In the genomic region with DNA sequence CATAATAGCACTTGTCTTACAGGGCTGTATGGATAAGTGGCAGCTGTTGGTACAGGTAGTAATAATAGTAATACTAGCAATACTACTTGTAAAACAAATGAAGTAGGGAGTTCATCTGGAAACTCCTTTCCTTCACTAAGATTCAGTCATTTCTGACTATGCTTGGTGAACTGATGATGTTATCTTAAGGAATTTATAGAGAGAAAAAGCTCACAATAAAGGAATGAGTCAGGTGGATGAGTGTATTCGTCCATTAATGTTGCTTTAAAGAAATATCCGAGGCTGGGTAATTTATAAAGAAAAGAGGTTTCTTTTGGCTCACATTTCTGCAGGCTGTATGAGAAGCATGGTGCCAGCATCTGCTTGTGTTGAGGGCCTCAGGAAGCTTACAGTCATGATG, we compare ENCODE assay signal across 18 cellular contexts.
DNase-seq lines count a peak whose midpoint lies in the region; ATAC-seq and TF ChIP-seq lines count a peak whose summit lies in the region.
"Had no signal": no experiment of that assay in that cellular context is flagged by ENCODE, and none has a peak within 500 bp of the region (broad histone marks: within the 10 kb centered on the region; RNA-seq: fewer than 3 reads in every experiment).

No MANE protein-coding gene starts in this region.

- no peaks in the 10 kb centered on the region for H3F3A ChIP-seq in PC-3 (ENCODE audit: low read length, unreplicated experiment)

- WGBS in lower leg skin, 2 donors: 79 to 85% methylated on average over 2 of the region's 2 CpGs

- TF ChIP-seq CTCF in HFFc6 (IDR thresholded peaks at IDR 0.05) (no peak), PC-3 (conservative IDR thresholded peaks at IDR 0.05; ENCODE audit: low read depth, low read length) (no peak), epithelial cell of esophagus (IDR thresholded peaks at IDR 0.05; ENCODE audit: insufficient read depth, low read depth, low read length, missing control alignments) (no peak), glutamatergic neuron (IDR thresholded peaks at IDR 0.05; ENCODE audit: partially characterized antibody, unreplicated experiment) (no peak), lower leg skin (IDR thresholded peaks at IDR 0.05) (no peak)

- H3K4me1 ChIP-seq in PC-3 (ENCODE audit: insufficient read depth, low read length): peaks cover 6% of the 10 kb centered on the region; the same call in 1 of the 2 replicates

- no peak overlapping the region for H2AFZ ChIP-seq in PC-3 (ENCODE audit: low read length)
- H2AFZ ChIP-seq: PC-9 had no signal

- H3K4me1 Mint-ChIP-seq in HFFc6 (ENCODE audit: low read depth) (peaks cover 23% of the 10 kb centered on the region), glutamatergic neuron (ENCODE audit: low read depth, unreplicated experiment) (no peaks in the 10 kb centered on the region)
- H3K4me1 Mint-ChIP-seq: CD14-positive monocyte had no signal

- no peak overlapping the region for H3K4me3 ChIP-seq in PC-3 (ENCODE audit: low read length)
- H3K4me3 ChIP-seq in epithelial cell of esophagus (ENCODE audit: low read length): no peak overlapping the region
- H3K4me3 ChIP-seq in lower leg skin (ENCODE audit: low read depth, poor library complexity, severe bottlenecking): no peak overlapping the region
- H3K4me3 ChIP-seq: PC-9 had no signal

- H3K79me2 ChIP-seq in PC-3 (ENCODE audit: low read length): no peaks in the 10 kb centered on the region

- H3K27me3 ChIP-seq in PC-3 (ENCODE audit: low read length): no peaks in the 10 kb centered on the region

- ATAC-seq in PC-3 (peak; percentile 94), HG03378 (IDR thresholded peaks at IDR 0.05; ENCODE audit: unreplicated experiment) (no peak), GM19351 (IDR thresholded peaks at IDR 0.05; ENCODE audit: unreplicated experiment) (no peak)

- no peaks in the 10 kb centered on the region for H3K9me2 ChIP-seq in PC-3 (replicated peaks; ENCODE audit: low read length)

- POLR2A ChIA-PET in PC-3 (lab: Charles Lee; ENCODE audit: unreplicated experiment): interaction anchor here (0.6 kb wide), 1 partner anchor 696 kb away, joined by 3 read pairs; no protein-coding TSS in a partner anchor

- no peak for TF ChIP-seq POLR2A in lower leg skin (IDR thresholded peaks at IDR 0.05)

- DNase-seq in HFFc6: peak; percentile 62
- DNase-seq in PC-3: peak; percentile 70
- peak; percentile 79 for DNase-seq in epithelial cell of esophagus (ENCODE audit: low read depth)
- peak; percentile 55 for DNase-seq in kidney tubule cell (ENCODE audit: low spot score)
- no peak for DNase-seq in glutamatergic neuron
- no peak for DNase-seq in lower leg skin (ENCODE audit: low spot score in 2 of 2)
- DNase-seq: AML-193, DMS 273 treated with DMSO at 0.1 percent for 48 hours, H9, Karpas-422, NCI-H1417, NCI-H2081, NCI-H510A, NCI-H774, PC-9 had no signal

- no TSS peak for BruUV-seq in PC-3 (replicated peaks; lab: Mats Ljungman, UMichigan)

- peaks cover 8% of the 10 kb centered on the region; the same call in 1 of the 2 replicates for H3K36me3 ChIP-seq in PC-3 (ENCODE audit: low read depth, low read length)

- peaks cover 15% of the 10 kb centered on the region for H3K9me3 Mint-ChIP-seq in HFFc6
- no peaks in the 10 kb centered on the region for H3K9me3 Mint-ChIP-seq in glutamatergic neuron (ENCODE audit: unreplicated experiment)
- H3K9me3 Mint-ChIP-seq: H9 had no signal

- H3K9me3 ChIP-seq in PC-3 (ENCODE audit: low read length): peaks cover 5% of the 10 kb centered on the region; the same call in 1 of the 2 replicates

- CTCF ChIA-PET in PC-3 (lab: Charles Lee): no interaction called here

- peak overlapping the region; percentile 77 for H3K27ac ChIP-seq in PC-3 (ENCODE audit: low read length)
- H3K27ac ChIP-seq: PC-9 had no signal

- peaks cover 4% of the 10 kb centered on the region; the same call in 1 of the 2 replicates for H3K27me3 Mint-ChIP-seq in HFFc6 (ENCODE audit: insufficient read depth)
- H3K27me3 Mint-ChIP-seq in glutamatergic neuron (ENCODE audit: unreplicated experiment): peaks cover 3% of the 10 kb centered on the region

- H3K27ac Mint-ChIP-seq in HFFc6 (peak overlapping the region; percentile 22; the same call in 1 of the 2 replicates), glutamatergic neuron (ENCODE audit: unreplicated experiment) (no peak overlapping the region)
- H3K27ac Mint-ChIP-seq: CD14-positive monocyte, H9 had no signal

- no peaks in the 10 kb centered on the region for H4K20me1 ChIP-seq in PC-3 (ENCODE audit: low read length)

- H3K9ac ChIP-seq in PC-3 (ENCODE audit: low read length): peak overlapping the region; percentile 14; the same call in 1 of the 2 replicates

- no peak overlapping the region for H3K4me3 Mint-ChIP-seq in HFFc6
- H3K4me3 Mint-ChIP-seq in glutamatergic neuron (ENCODE audit: unreplicated experiment): no peak overlapping the region
- H3K4me3 Mint-ChIP-seq: CD14-positive monocyte, H9 had no signal

- peak overlapping the region; percentile 15; the same call in 1 of the 2 replicates for H3K4me2 ChIP-seq in PC-3 (ENCODE audit: low read length)
- H3K4me2 ChIP-seq: PC-9 had no signal

- H3K36me3 Mint-ChIP-seq in HFFc6 (ENCODE audit: low read depth) (peaks cover 14% of the 10 kb centered on the region), glutamatergic neuron (ENCODE audit: unreplicated experiment) (no peaks in the 10 kb centered on the region)
- H3K36me3 Mint-ChIP-seq: CD14-positive monocyte had no signal

- intact Hi-C loops in PC-3 (cut with micrococcal nuclease): no loop called here
- intact Hi-C loops in lower leg skin (cut with DNase I; ENCODE audit: low total_unique reads): loop anchor here (2.0 kb wide), 1 partner anchor 42 kb away; no protein-coding TSS in a partner anchor

Comparison
In these comparisons a context has a peak if more than half of its experiments do, and no peak if none do; other contexts are left out.
1. DNase-seq: peak in HFFc6 (single experiment), PC-3 (single experiment), epithelial cell of esophagus (single experiment) and kidney tubule cell (single experiment); none in glutamatergic neuron (single experiment) and lower leg skin (0 of 2).